13 cellular contexts compared by ENCODE assay signal in the genomic region with DNA sequence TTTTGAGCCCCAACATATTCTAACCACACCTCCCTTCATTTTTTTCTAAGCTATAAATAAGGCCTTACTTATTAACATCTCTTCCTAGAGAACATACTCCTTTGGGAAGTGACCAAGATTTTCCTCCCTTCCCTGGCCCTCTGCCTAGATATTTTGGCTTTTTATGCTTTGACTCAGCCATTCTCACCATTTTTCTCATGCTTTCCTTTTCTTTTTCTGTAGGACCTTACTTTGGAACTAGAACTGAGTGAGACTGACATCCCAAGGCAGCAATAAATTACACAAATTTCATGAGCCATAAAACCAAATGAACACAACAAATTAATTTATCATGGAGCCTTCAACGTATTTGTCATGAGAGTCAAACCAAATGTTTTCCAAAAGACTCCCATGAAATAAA.
DNase-seq lines count a peak whose midpoint lies in the region; ATAC-seq and TF ChIP-seq lines count a peak whose summit lies in the region.
"Had no signal": no experiment of that assay in that cellular context is flagged by ENCODE, and none has a peak within 500 bp of the region (broad histone marks: within the 10 kb centered on the region; RNA-seq: fewer than 3 reads in every experiment).

No MANE protein-coding gene starts in this region.

- no peaks in the 10 kb centered on the region for H3K36me3 Mint-ChIP-seq in chondrocyte (ENCODE audit: low read depth)
- H3K36me3 Mint-ChIP-seq in mesothelial cell of epicardium: no peaks in the 10 kb centered on the region
- no peaks in the 10 kb centered on the region for H3K36me3 Mint-ChIP-seq in activated naive CD8-positive, alpha-beta T cell treated with anti-CD3 and anti-CD28 coated beads, Interleukin-2, amount 50 U/mL, for 24 hours (ENCODE audit: low read depth)
- no peaks in the 10 kb centered on the region for H3K36me3 Mint-ChIP-seq in activated naive CD4-positive, alpha-beta T cell treated with anti-CD3 and anti-CD28 coated beads for 36 hours (ENCODE audit: low read depth)
- H3K36me3 Mint-ChIP-seq: CD14-positive monocyte had no signal

- intact Hi-C loops in activated naive CD4-positive, alpha-beta T cell treated with anti-CD3 and anti-CD28 coated beads for 36 hours (cut with micrococcal nuclease): loop anchor here (5.0 kb wide), 1 partner anchor 378 kb away; no protein-coding TSS in a partner anchor

- TF ChIP-seq CTCF in chondrocyte (IDR thresholded peaks at IDR 0.05) (peak; percentile 7), mesothelial cell of epicardium (IDR thresholded peaks at IDR 0.05; ENCODE audit: unreplicated experiment) (no peak)

- H3K4me3 Mint-ChIP-seq in chondrocyte (ENCODE audit: unreplicated experiment) (no peak overlapping the region), mesothelial cell of epicardium (no peak overlapping the region)
- H3K4me3 Mint-ChIP-seq in activated naive CD8-positive, alpha-beta T cell treated with anti-CD3 and anti-CD28 coated beads, Interleukin-2, amount 50 U/mL, for 24 hours: no peak overlapping the region
- no peak overlapping the region for H3K4me3 Mint-ChIP-seq in activated naive CD4-positive, alpha-beta T cell treated with anti-CD3 and anti-CD28 coated beads for 36 hours
- H3K4me3 Mint-ChIP-seq: CD14-positive monocyte had no signal

- H3K9me3 Mint-ChIP-seq in chondrocyte (ENCODE audit: low read depth) (no peaks in the 10 kb centered on the region), mesothelial cell of epicardium (no peaks in the 10 kb centered on the region)
- H3K9me3 Mint-ChIP-seq in activated naive CD8-positive, alpha-beta T cell treated with anti-CD3 and anti-CD28 coated beads, Interleukin-2, amount 50 U/mL, for 24 hours: no peaks in the 10 kb centered on the region
- H3K9me3 Mint-ChIP-seq in activated naive CD4-positive, alpha-beta T cell treated with anti-CD3 and anti-CD28 coated beads for 36 hours: no peaks in the 10 kb centered on the region
- H3K9me3 Mint-ChIP-seq: CD14-positive monocyte had no signal

- ATAC-seq in activated naive CD8-positive, alpha-beta T cell treated with anti-CD3 and anti-CD28 coated beads, Interleukin-2, amount 50 U/mL, for 24 hours: no peak
- no peak for ATAC-seq in HG03135 (IDR thresholded peaks at IDR 0.05; ENCODE audit: unreplicated experiment)

- CTCF ChIA-PET in activated naive CD4-positive, alpha-beta T cell treated with anti-CD3 and anti-CD28 coated beads for 36 hours (lab: Charles Lee): no interaction called here

- H3K27ac Mint-ChIP-seq in chondrocyte (ENCODE audit: unreplicated experiment) (peak overlapping the region; percentile 52), mesothelial cell of epicardium (peak overlapping the region; percentile 47)
- no peak overlapping the region for H3K27ac Mint-ChIP-seq in activated naive CD8-positive, alpha-beta T cell treated with anti-CD3 and anti-CD28 coated beads, Interleukin-2, amount 50 U/mL, for 24 hours
- no peak overlapping the region for H3K27ac Mint-ChIP-seq in activated naive CD4-positive, alpha-beta T cell treated with anti-CD3 and anti-CD28 coated beads for 36 hours
- H3K27ac Mint-ChIP-seq: CD14-positive monocyte had no signal

- DNase-seq in AG08396 (ENCODE audit: low spot score) (peak; percentile 54), LHCN-M2 (ENCODE audit: low read depth) (peak; percentile 91), chondrocyte (ENCODE audit: low spot score) (no peak), mesothelial cell of epicardium (ENCODE audit: low spot score in 2 of 2, unreplicated experiment in 2 of 2) (no peak), NCI-H1930 (lab: John Stamatoyannopoulos, UW) (no peak)
- no peak for DNase-seq in activated naive CD8-positive, alpha-beta T cell treated with anti-CD3 and anti-CD28 coated beads, Interleukin-2, amount 50 U/mL, for 24 hours
- DNase-seq in activated naive CD4-positive, alpha-beta T cell treated with anti-CD3 and anti-CD28 coated beads for 36 hours: no peak
- DNase-seq: activated naive CD4-positive, alpha-beta T cell treated with anti-CD3 and anti-CD28 coated beads, Interleukin-2, amount 50 U/mL, for 16 hours; effector CD4-positive, alpha-beta T cell; NCI-H510A; stimulated activated CD4-positive, alpha-beta T cell treated with anti-CD3 and anti-CD28 coated beads, Interleukin-2, amount 100 ng/mL, for 24 hours had no signal

- H3K27me3 Mint-ChIP-seq in chondrocyte (ENCODE audit: low read depth): no peaks in the 10 kb centered on the region
- H3K27me3 Mint-ChIP-seq in mesothelial cell of epicardium (ENCODE audit: low read depth): no peaks in the 10 kb centered on the region
- no peaks in the 10 kb centered on the region for H3K27me3 Mint-ChIP-seq in activated naive CD8-positive, alpha-beta T cell treated with anti-CD3 and anti-CD28 coated beads, Interleukin-2, amount 50 U/mL, for 24 hours
- no peaks in the 10 kb centered on the region for H3K27me3 Mint-ChIP-seq in activated naive CD4-positive, alpha-beta T cell treated with anti-CD3 and anti-CD28 coated beads for 36 hours (ENCODE audit: low read depth)

- peaks cover 37% of the 10 kb centered on the region for H3K4me1 Mint-ChIP-seq in chondrocyte (ENCODE audit: low read depth)
- H3K4me1 Mint-ChIP-seq in mesothelial cell of epicardium: peaks cover 9% of the 10 kb centered on the region
- H3K4me1 Mint-ChIP-seq in activated naive CD8-positive, alpha-beta T cell treated with anti-CD3 and anti-CD28 coated beads, Interleukin-2, amount 50 U/mL, for 24 hours: peaks cover 8% of the 10 kb centered on the region
- H3K4me1 Mint-ChIP-seq in activated naive CD4-positive, alpha-beta T cell treated with anti-CD3 and anti-CD28 coated beads for 36 hours (ENCODE audit: low read depth): no peaks in the 10 kb centered on the region

Comparison
In these comparisons a context has a peak if more than half of its experiments do, and no peak if none do; other contexts are left out.
1. DNase-seq: peak in AG08396 (single experiment) and LHCN-M2 (single experiment); none in chondrocyte (single experiment), mesothelial cell of epicardium (0 of 2), NCI-H1930 (0 of 2), activated naive CD8-positive, alpha-beta T cell treated with anti-CD3 and anti-CD28 coated beads, Interleukin-2, amount 50 U/mL, for 24 hours (single experiment) and activated naive CD4-positive, alpha-beta T cell treated with anti-CD3 and anti-CD28 coated beads for 36 hours (single experiment).
2. H3K27ac Mint-ChIP-seq: peak in chondrocyte (single experiment) and mesothelial cell of epicardium (single experiment); none in activated naive CD8-positive, alpha-beta T cell treated with anti-CD3 and anti-CD28 coated beads, Interleukin-2, amount 50 U/mL, for 24 hours (single experiment) and activated naive CD4-positive, alpha-beta T cell treated with anti-CD3 and anti-CD28 coated beads for 36 hours (single experiment).